8 cellular contexts compared by ENCODE assay signal in the genomic region with DNA sequence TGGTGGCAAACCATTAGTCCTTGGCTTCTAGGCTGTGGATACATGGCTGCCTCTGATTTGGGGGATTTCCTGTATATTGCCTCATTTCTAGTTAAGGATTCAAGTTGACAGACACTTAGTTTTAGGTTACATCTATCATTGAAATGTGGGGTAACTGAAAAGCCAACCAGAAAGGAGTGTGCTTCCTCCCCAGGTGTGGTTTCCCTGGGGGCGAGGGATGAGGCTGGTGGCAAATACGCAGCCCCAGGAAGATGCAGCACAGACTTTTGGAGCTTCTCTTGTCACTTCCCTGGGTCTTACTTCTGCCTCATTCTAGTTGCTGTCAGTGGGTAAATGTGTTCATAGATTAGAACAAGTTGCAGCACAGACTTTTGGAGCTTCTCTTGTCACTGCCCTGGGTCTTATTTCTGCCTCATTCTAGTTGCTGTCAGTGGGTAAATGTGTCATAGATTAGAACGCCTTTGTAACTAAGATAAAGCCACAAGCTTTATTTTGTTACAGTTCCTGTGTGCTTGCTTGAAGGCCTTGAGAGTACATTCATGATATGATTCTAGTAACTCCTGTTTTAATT.
DNase-seq lines count a peak whose midpoint lies in the region; ATAC-seq, FAIRE-seq and TF ChIP-seq lines count a peak whose summit lies in the region.

No MANE protein-coding gene starts in this region.

- TF ChIP-seq EP300 in SK-N-SH (IDR thresholded peaks at IDR 0.05; ENCODE audit: borderline replicate concordance in 1 of 2, low read depth in 1 of 2, low read length in 1 of 2), result no peak

- 79% methylated on average over 3 of the region's 3 CpGs for WGBS in SK-N-SH (ENCODE audit: low lambda C conversion rate)

- no peaks in the 10 kb centered on the region for H4K20me1 ChIP-seq in SK-N-SH (ENCODE audit: insufficient read depth)
- H4K20me1 ChIP-seq in astrocyte (ENCODE audit: insufficient read depth, low read length), result no peaks in the 10 kb centered on the region

- H3K27ac Mint-ChIP-seq in CD4-positive, alpha-beta T cell, result peak overlapping the region; percentile 95
- no peak overlapping the region for H3K27ac Mint-ChIP-seq in astrocyte (ENCODE audit: unreplicated experiment)
- H3K27ac Mint-ChIP-seq in naive thymus-derived CD4-positive, alpha-beta T cell, result peak overlapping the region; percentile 92 to 99 (median 97)

- H3K4me1 ChIP-seq in SK-N-SH (ENCODE audit: control insufficient read depth in 1 of 2, insufficient read depth in 2 of 2, low read depth in 1 of 2, low read length in 1 of 2) (peaks cover 3 to 10% of the 10 kb centered on the region in 2 experiments; a peak in 3 of 4 replicates), astrocyte (ENCODE audit: insufficient read depth, low read length) (peaks cover 20% of the 10 kb centered on the region)
- peaks cover 47 to 54% of the 10 kb centered on the region in 2 donors for H3K4me1 ChIP-seq in naive thymus-derived CD4-positive, alpha-beta T cell (ENCODE audit: control insufficient read depth in 2 of 2, insufficient read depth in 2 of 2, low read length in 2 of 2)

- H3K36me3 ChIP-seq in SK-N-SH (replicated peaks in 1 of 2; ENCODE audit: control insufficient read depth in 1 of 2, insufficient read depth in 2 of 2, low read length in 1 of 2) (peaks cover 0 to 4% of the 10 kb centered on the region in 2 experiments), astrocyte (ENCODE audit: insufficient read depth, low read length) (no peaks in the 10 kb centered on the region)
- no peaks in the 10 kb centered on the region for H3K36me3 ChIP-seq in naive thymus-derived CD4-positive, alpha-beta T cell (ENCODE audit: control insufficient read depth in 2 of 3, insufficient read depth in 3 of 3, low read length in 3 of 3)

- H3K27me3 ChIP-seq in CD4-positive, alpha-beta T cell (ENCODE audit: control insufficient read depth, insufficient read depth, low read length), result no peaks in the 10 kb centered on the region
- no peaks in the 10 kb centered on the region for H3K27me3 ChIP-seq in SK-N-SH (ENCODE audit: insufficient read depth)
- H3K27me3 ChIP-seq in astrocyte (ENCODE audit: insufficient read depth, low read length), result no peaks in the 10 kb centered on the region
- H3K27me3 ChIP-seq in naive thymus-derived CD4-positive, alpha-beta T cell (ENCODE audit: control insufficient read depth in 2 of 2, insufficient read depth in 2 of 2, low read length in 2 of 2), result no peaks in the 10 kb centered on the region

- peaks cover 26% of the 10 kb centered on the region for H3K36me3 Mint-ChIP-seq in CD4-positive, alpha-beta T cell (ENCODE audit: low read depth)
- H3K36me3 Mint-ChIP-seq in astrocyte (ENCODE audit: low read depth, unreplicated experiment), result peaks cover 6% of the 10 kb centered on the region
- peaks cover 5 to 26% (median 12%) of the 10 kb centered on the region in 5 donors for H3K36me3 Mint-ChIP-seq in naive thymus-derived CD4-positive, alpha-beta T cell

- no peak overlapping the region for H3K4me3 ChIP-seq in SK-N-SH (ENCODE audit: low read depth in 2 of 2, low read length in 1 of 2)
- H3K4me3 ChIP-seq in astrocyte (ENCODE audit: insufficient read depth, low read depth, low read length), result no peak overlapping the region
- H3K4me3 ChIP-seq in naive thymus-derived CD4-positive, alpha-beta T cell (ENCODE audit: low read length), result peak overlapping the region; percentile 4

- H3K9ac ChIP-seq in SK-N-SH (no peak overlapping the region; the same call in 1 of the 2 replicates), astrocyte (ENCODE audit: low read length) (no peak overlapping the region)

- peaks cover 81% of the 10 kb centered on the region for H3K4me1 Mint-ChIP-seq in CD4-positive, alpha-beta T cell (ENCODE audit: low read depth)
- peaks cover 14% of the 10 kb centered on the region for H3K4me1 Mint-ChIP-seq in astrocyte (ENCODE audit: low read depth, unreplicated experiment)
- peaks cover 33 to 66% (median 61%) of the 10 kb centered on the region in 7 donors for H3K4me1 Mint-ChIP-seq in naive thymus-derived CD4-positive, alpha-beta T cell

- H3K27me3 Mint-ChIP-seq in CD4-positive, alpha-beta T cell, result no peaks in the 10 kb centered on the region
- no peaks in the 10 kb centered on the region for H3K27me3 Mint-ChIP-seq in astrocyte (ENCODE audit: low read depth, unreplicated experiment)
- H3K27me3 Mint-ChIP-seq in naive thymus-derived CD4-positive, alpha-beta T cell, result no peaks in the 10 kb centered on the region

- no peak for FAIRE-seq in astrocyte (lab: Jason Lieb, UNC)

- TF ChIP-seq CTCF in CD4-positive, alpha-beta T cell (IDR thresholded peaks at IDR 0.05), result no peak
- TF ChIP-seq CTCF in SK-N-SH (IDR thresholded peaks at IDR 0.05) (no peak), astrocyte (IDR thresholded peaks at IDR 0.05; ENCODE audit: insufficient read depth, low read depth, low read length) (no peak)

- POLR2A ChIA-PET in CD4-positive, alpha-beta T cell (lab: Charles Lee), result interaction anchor here (0.7 to 5.7 kb wide), 29 partner anchors 9 to 294 kb away, joined by 3 to 86 read pairs (median 6); partner anchors contain the start of genes BORCS5, DUSP16 and GPR19
- POLR2A ChIA-PET in SK-N-SH (lab: Yijun Ruan, JAX), result no interaction called here
- POLR2A ChIA-PET in naive thymus-derived CD4-positive, alpha-beta T cell (lab: Charles Lee), result interaction anchor here (0.7 to 4.7 kb wide), 15 partner anchors 8 to 1942 kb away, joined by 3 to 24 read pairs (median 6); partner anchors contain the start of genes BORCS5 and DUSP16

- CTCF ChIA-PET in CD4-positive, alpha-beta T cell (lab: Charles Lee), result interaction anchor here (0.8 to 2.6 kb wide), 8 partner anchors 19 to 295 kb away, joined by 3 to 7 read pairs (median 4); no protein-coding TSS in a partner anchor
- CTCF ChIA-PET in SK-N-SH (lab: Yijun Ruan, JAX), result interaction anchor here (1.1 kb wide), 1 partner anchor 65 kb away, joined by 3 read pairs; no protein-coding TSS in a partner anchor
- CTCF ChIA-PET in naive thymus-derived CD4-positive, alpha-beta T cell (lab: Charles Lee), result interaction anchor here (0.7 to 1.5 kb wide), 6 partner anchors 25 to 296 kb away, joined by 3 to 7 read pairs (median 4); no protein-coding TSS in a partner anchor

- intact Hi-C loops in CD4-positive, alpha-beta T cell (cut with DNase I, micrococcal nuclease), result loop anchor here (1.0 to 5.0 kb wide), 6 partner anchors 15 to 119 kb away; no protein-coding TSS in a partner anchor
- intact Hi-C loops in naive thymus-derived CD4-positive, alpha-beta T cell (cut with micrococcal nuclease), result loop anchor here (1.0 to 5.0 kb wide), 11 partner anchors 14 to 366 kb away; no protein-coding TSS in a partner anchor

- ATAC-seq in CD4-positive, alpha-beta T cell (ENCODE audit: poor library complexity), result peak; percentile 76
- ATAC-seq in naive thymus-derived CD4-positive, alpha-beta T cell, result peak; percentile 83
- no peak for ATAC-seq in HG02642 (IDR thresholded peaks at IDR 0.05; ENCODE audit: poor library complexity, unreplicated experiment)

- DNase-seq in CD4-positive, alpha-beta T cell, result peak; percentile 22 to 67 (median 42)
- DNase-seq in SK-N-SH (no peak), astrocyte (ENCODE audit: low read depth) (peak; percentile 64), NCI-H2171 (lab: John Stamatoyannopoulos, UW) (no peak), SHP77 (lab: John Stamatoyannopoulos, UW) (no peak), HuH-7.5 (ENCODE audit: low spot score) (no peak)
- DNase-seq in naive thymus-derived CD4-positive, alpha-beta T cell, result peak; percentile 35 to 85 (median 74)

- TF ChIP-seq RAD21 in SK-N-SH (IDR thresholded peaks at IDR 0.05; ENCODE audit: low read length), result no peak

- no peaks in the 10 kb centered on the region for H3K9me2 ChIP-seq in SK-N-SH

- H2AFZ ChIP-seq in SK-N-SH (ENCODE audit: low read depth) (no peak overlapping the region), astrocyte (ENCODE audit: low read depth, low read length) (no peak overlapping the region)

- H3F3A ChIP-seq in SK-N-SH (replicated peaks; ENCODE audit: insufficient read depth), result peaks cover 17% of the 10 kb centered on the region

- peak overlapping the region; percentile 21; the same call in 1 of the 2 replicates for H3K4me2 ChIP-seq in SK-N-SH
- H3K4me2 ChIP-seq in astrocyte (ENCODE audit: low read length), result peak overlapping the region; percentile 55

- no peaks in the 10 kb centered on the region for H3K9me3 ChIP-seq in CD4-positive, alpha-beta T cell (ENCODE audit: control insufficient read depth, low read length)
- H3K9me3 ChIP-seq in SK-N-SH, result no peaks in the 10 kb centered on the region
- no peaks in the 10 kb centered on the region for H3K9me3 ChIP-seq in astrocyte (ENCODE audit: insufficient read depth, low read depth, low read length)
- no peaks in the 10 kb centered on the region for H3K9me3 ChIP-seq in naive thymus-derived CD4-positive, alpha-beta T cell (ENCODE audit: control insufficient read depth in 2 of 3, low read length in 3 of 3)

- H3K79me2 ChIP-seq in SK-N-SH (ENCODE audit: insufficient read depth), result no peaks in the 10 kb centered on the region
- H3K79me2 ChIP-seq in astrocyte (ENCODE audit: insufficient read depth, low read length), result no peaks in the 10 kb centered on the region

- no peaks in the 10 kb centered on the region for H3K9me3 Mint-ChIP-seq in CD4-positive, alpha-beta T cell
- peaks cover 2% of the 10 kb centered on the region for H3K9me3 Mint-ChIP-seq in astrocyte (ENCODE audit: unreplicated experiment)
- peaks cover 0 to 5% (median under 1%) of the 10 kb centered on the region in 11 donors for H3K9me3 Mint-ChIP-seq in naive thymus-derived CD4-positive, alpha-beta T cell

- H3K4me3 Mint-ChIP-seq in CD4-positive, alpha-beta T cell, result peak overlapping the region; percentile 45
- no peak overlapping the region for H3K4me3 Mint-ChIP-seq in astrocyte (ENCODE audit: unreplicated experiment)
- H3K4me3 Mint-ChIP-seq in naive thymus-derived CD4-positive, alpha-beta T cell, result peak overlapping the region; percentile 38 to 78 (median 60)

- H3K27ac ChIP-seq in CD4-positive, alpha-beta T cell (ENCODE audit: low read depth, low read length), result peak overlapping the region; percentile 83
- peak overlapping the region in 1 of 2 experiments; percentile 75; a peak in 2 of 4 replicates for H3K27ac ChIP-seq in SK-N-SH (ENCODE audit: low read depth in 2 of 2, low read length in 1 of 2)
- peak overlapping the region; percentile 51 for H3K27ac ChIP-seq in astrocyte (ENCODE audit: low read depth, low read length)
- peak overlapping the region; percentile 61 for H3K27ac ChIP-seq in naive thymus-derived CD4-positive, alpha-beta T cell (ENCODE audit: low read depth, low read length)

TF ChIP-seq in SK-N-SH, 30 proteins besides CTCF, POLR2A, EP300 and RAD21 (continues in another document):
- TF ChIP-seq, protein P1, sequence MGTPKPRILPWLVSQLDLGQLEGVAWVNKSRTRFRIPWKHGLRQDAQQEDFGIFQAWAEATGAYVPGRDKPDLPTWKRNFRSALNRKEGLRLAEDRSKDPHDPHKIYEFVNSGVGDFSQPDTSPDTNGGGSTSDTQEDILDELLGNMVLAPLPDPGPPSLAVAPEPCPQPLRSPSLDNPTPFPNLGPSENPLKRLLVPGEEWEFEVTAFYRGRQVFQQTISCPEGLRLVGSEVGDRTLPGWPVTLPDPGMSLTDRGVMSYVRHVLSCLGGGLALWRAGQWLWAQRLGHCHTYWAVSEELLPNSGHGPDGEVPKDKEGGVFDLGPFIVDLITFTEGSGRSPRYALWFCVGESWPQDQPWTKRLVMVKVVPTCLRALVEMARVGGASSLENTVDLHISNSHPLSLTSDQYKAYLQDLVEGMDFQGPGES (IDR thresholded peaks at IDR 0.05; ENCODE audit: low read depth, low read length), result no peak
- no peak for TF ChIP-seq TAF1 (IDR thresholded peaks at IDR 0.05; ENCODE audit: borderline replicate concordance, low read depth, low read length)
- TF ChIP-seq RCOR1 (IDR thresholded peaks at IDR 0.05; ENCODE audit: low read length), result no peak

Comparison
In these comparisons a context has a peak if more than half of its experiments do, and no peak if none do; other contexts are left out.
1. DNase-seq: peak in CD4-positive, alpha-beta T cell (10 of 10), astrocyte (single experiment) and naive thymus-derived CD4-positive, alpha-beta T cell (9 of 9); none in SK-N-SH (single experiment), NCI-H2171 (single experiment), SHP77 (0 of 2) and HuH-7.5 (single experiment).